ENCODE assay signal across 13 cellular contexts in genomic region chr16:46950009-46950408, GRCh38. TPM values are rescaled to one million over a fixed set of nuclear protein-coding genes. Genes with fewer than 3 reads are reported as not detected.
A peak's percentile ranks its signal among the peaks of the same experiment; 100 is the strongest.
DNase-seq lines count a peak whose midpoint lies in the region; ATAC-seq and TF ChIP-seq lines count a peak whose summit lies in the region.
"Had no signal": no experiment of that assay in that cellular context is flagged by ENCODE, and none has a peak within 500 bp of the region (broad histone marks: within the 10 kb centered on the region; RNA-seq: fewer than 3 reads in every experiment).

No MANE protein-coding gene starts in this region.

- H3K4me3 ChIP-seq in right lobe of liver = no peak overlapping the region
- H3K4me3 ChIP-seq: GM23338 had no signal

- no peak for ATAC-seq in activated T-cell treated with anti-CD3 and anti-CD28 coated beads, Interleukin-2, amount 50 U/mL, for 4 hours
- peak; percentile 46 to 74 (median 71) for ATAC-seq in right lobe of liver
- no peak for ATAC-seq in HG02623 (IDR thresholded peaks at IDR 0.05; ENCODE audit: unreplicated experiment)
- ATAC-seq: GM23338 had no signal

- peaks cover 16% of the 10 kb centered on the region for H3K36me3 Mint-ChIP-seq in activated T-cell treated with anti-CD3 and anti-CD28 coated beads, Interleukin-2, amount 50 U/mL, for 24 hours (ENCODE audit: low read depth)
- H3K36me3 Mint-ChIP-seq in activated T-cell treated with anti-CD3 and anti-CD28 coated beads, Interleukin-2, amount 50 U/mL, for 4 hours (ENCODE audit: insufficient read depth) = peaks cover 8% of the 10 kb centered on the region
- H3K36me3 Mint-ChIP-seq in IgD-negative memory B cell = peaks cover 1% of the 10 kb centered on the region

- peaks cover 0 to 7% (median 0%) of the 10 kb centered on the region in 4 donors for H3K36me3 ChIP-seq in right lobe of liver

- intact Hi-C loops in right lobe of liver (cut with DNase I) = loop anchor here in 1 of 2 donors (10.0 kb wide), 1 partner anchor 65 kb away; no protein-coding TSS in a partner anchor

- H3K9me3 Mint-ChIP-seq in activated T-cell treated with anti-CD3 and anti-CD28 coated beads, Interleukin-2, amount 50 U/mL, for 24 hours = no peaks in the 10 kb centered on the region
- H3K9me3 Mint-ChIP-seq in activated T-cell treated with anti-CD3 and anti-CD28 coated beads, Interleukin-2, amount 50 U/mL, for 4 hours = no peaks in the 10 kb centered on the region
- no peaks in the 10 kb centered on the region for H3K9me3 Mint-ChIP-seq in IgD-negative memory B cell
- H3K9me3 Mint-ChIP-seq: CD4-positive, alpha-beta memory T cell; GM23338 had no signal

- TF ChIP-seq POLR2A in right lobe of liver (IDR thresholded peaks at IDR 0.05) = no peak

- H3K27me3 ChIP-seq in right lobe of liver = no peaks in the 10 kb centered on the region

- no peaks in the 10 kb centered on the region for H3K9me3 ChIP-seq in right lobe of liver

- peak overlapping the region; percentile 17 for H3K27ac Mint-ChIP-seq in activated T-cell treated with anti-CD3 and anti-CD28 coated beads, Interleukin-2, amount 50 U/mL, for 24 hours
- H3K27ac Mint-ChIP-seq in IgD-negative memory B cell = peak overlapping the region in 2 of 3 donors; percentile 62 to 71
- H3K27ac Mint-ChIP-seq: B cell, GM23338 had no signal

- TF ChIP-seq CTCF in right lobe of liver (IDR thresholded peaks at IDR 0.05) = no peak

- DNase-seq in activated T-cell treated with anti-CD3 and anti-CD28 coated beads, Interleukin-2, amount 50 U/mL, for 24 hours = no peak
- DNase-seq in activated T-cell treated with anti-CD3 and anti-CD28 coated beads, Interleukin-2, amount 50 U/mL, for 4 hours = no peak
- peak; percentile 35 for DNase-seq in NCI-H69 (lab: John Stamatoyannopoulos, UW)
- DNase-seq in right lobe of liver = peak in 1 of 3 donors; percentile 16
- DNase-seq in GM03348 (ENCODE audit: low spot score) = no peak
- DNase-seq: C1 segment of cervical spinal cord, DMS79, H7 had no signal

- WGBS in right lobe of liver (ENCODE audit: insufficient coverage, low coverage, low lambda C conversion rate, missing lambda C conversion rate) = 14% methylated on average over 1 of the region's 1 CpG

- peaks cover 21% of the 10 kb centered on the region for H3K4me1 Mint-ChIP-seq in activated T-cell treated with anti-CD3 and anti-CD28 coated beads, Interleukin-2, amount 50 U/mL, for 24 hours (ENCODE audit: low read depth)
- peaks cover 7% of the 10 kb centered on the region for H3K4me1 Mint-ChIP-seq in activated T-cell treated with anti-CD3 and anti-CD28 coated beads, Interleukin-2, amount 50 U/mL, for 4 hours (ENCODE audit: low read depth)
- H3K4me1 Mint-ChIP-seq in IgD-negative memory B cell = peaks cover 0 to 7% (median 4%) of the 10 kb centered on the region in 3 donors
- H3K4me1 Mint-ChIP-seq: GM23338 had no signal

- no peak overlapping the region for H3K4me3 Mint-ChIP-seq in activated T-cell treated with anti-CD3 and anti-CD28 coated beads, Interleukin-2, amount 50 U/mL, for 24 hours
- no peak overlapping the region for H3K4me3 Mint-ChIP-seq in activated T-cell treated with anti-CD3 and anti-CD28 coated beads, Interleukin-2, amount 50 U/mL, for 4 hours
- H3K4me3 Mint-ChIP-seq in IgD-negative memory B cell = no peak overlapping the region
- H3K4me3 Mint-ChIP-seq: B cell; CD4-positive, alpha-beta memory T cell; GM23338 had no signal

- peaks cover 0 to 18% (median 0%) of the 10 kb centered on the region in 4 donors for H3K4me1 ChIP-seq in right lobe of liver

- no peaks in the 10 kb centered on the region for H3K27me3 Mint-ChIP-seq in activated T-cell treated with anti-CD3 and anti-CD28 coated beads, Interleukin-2, amount 50 U/mL, for 24 hours
- H3K27me3 Mint-ChIP-seq in activated T-cell treated with anti-CD3 and anti-CD28 coated beads, Interleukin-2, amount 50 U/mL, for 4 hours (ENCODE audit: low read depth) = no peaks in the 10 kb centered on the region
- no peaks in the 10 kb centered on the region for H3K27me3 Mint-ChIP-seq in IgD-negative memory B cell
- H3K27me3 Mint-ChIP-seq: B cell; CD4-positive, alpha-beta memory T cell had no signal

- H3K27ac ChIP-seq in right lobe of liver = peak overlapping the region in 1 of 3 donors; percentile 12

RNA-seq across cellular contexts. Expression of gene DNAJA2, which starts 23.5 kb away (rescaled TPM):
- 100 to 1,000 TPM in 2 of 3 donors, 10 to 100 TPM in 1; 90.0 to 105 (median 102) TPM for total RNA-seq in activated T-cell treated with anti-CD3 and anti-CD28 coated beads, Interleukin-2, amount 50 U/mL, for 4 hours
- polyA plus RNA-seq in IgD-negative memory B cell = 76.2 TPM
- 10 to 100 TPM; 25.3 to 38.3 (median 32.0) TPM for total RNA-seq in right lobe of liver

Comparison
In these comparisons a context has a peak if more than half of its experiments do, and no peak if none do; other contexts are left out.
1. ATAC-seq: peak in right lobe of liver (4 of 4); none in activated T-cell treated with anti-CD3 and anti-CD28 coated beads, Interleukin-2, amount 50 U/mL, for 4 hours (0 of 2) and HG02623 (single experiment).